ENCODE assay signal across 32 cellular contexts in genomic region chr12:8420506-8420905, GRCh38. TPM values are rescaled to one million over a fixed set of nuclear protein-coding genes. Genes with fewer than 3 reads are reported as not detected.
"Had no signal": no experiment of that assay in that cellular context is flagged by ENCODE, and none has a peak within 500 bp of the region (broad histone marks: within the 10 kb centered on the region; RNA-seq: fewer than 3 reads in every experiment).

No MANE protein-coding gene starts in this region.

- H3K27ac Mint-ChIP-seq: immature natural killer cell, mesothelial cell of epicardium had no signal

- H3K4me1 ChIP-seq: esophagus squamous epithelium, gastrocnemius medialis, heart right ventricle, left lung, lower lobe of right lung had no signal

- ATAC-seq: esophagus mucosa, gastrocnemius medialis, heart right ventricle, left cardiac atrium, left lung, left ventricle myocardium superior, lower lobe of right lung, mucosa of descending colon had no signal

- DNase-seq: dermis blood vessel endothelial cell; dorsolateral prefrontal cortex; effector CD4-positive, alpha-beta T cell; effector memory CD4-positive, alpha-beta T cell; erythroblast; esophagus squamous epithelium; foreskin fibroblast; foreskin melanocyte; gastrocnemius medialis; glutamatergic neuron; head of caudate nucleus; heart right ventricle; hypothalamus; immature natural killer cell; left cardiac atrium; left lung; left ventricle myocardium superior; lower lobe of right lung; mesenchymal stem cell; mucosa of descending colon had no signal

- H3K4me3 ChIP-seq: coronary artery, dorsolateral prefrontal cortex, esophagus squamous epithelium, gastrocnemius medialis, heart right ventricle, left lung, lower lobe of right lung, mucosa of descending colon had no signal

- H3K4me3 Mint-ChIP-seq: immature natural killer cell, mesothelial cell of epicardium had no signal

- H3K27me3 ChIP-seq: dorsolateral prefrontal cortex, esophagus squamous epithelium, gastrocnemius medialis, heart right ventricle, left lung had no signal

- H3K4me1 Mint-ChIP-seq: immature natural killer cell, mesothelial cell of epicardium had no signal

- H3K36me3 Mint-ChIP-seq: immature natural killer cell, mesothelial cell of epicardium had no signal

- H3K36me3 ChIP-seq: esophagus squamous epithelium, gastrocnemius medialis, heart right ventricle, left lung, lower lobe of right lung had no signal

- H3K27ac ChIP-seq: coronary artery, dorsolateral prefrontal cortex, epithelial cell of prostate, esophagus squamous epithelium, gastrocnemius medialis, heart right ventricle, left lung, lower lobe of right lung had no signal

- H3K9me3 ChIP-seq: esophagus squamous epithelium, gastrocnemius medialis, heart right ventricle, left lung, lower lobe of right lung, mucosa of descending colon had no signal

- H3K9me3 Mint-ChIP-seq: immature natural killer cell had no signal

RNA-seq across cellular contexts. Expression of gene CLEC6A, which starts 35.3 kb away (rescaled TPM):
- total RNA-seq: cerebellum, dermis blood vessel endothelial cell, esophagus mucosa, esophagus squamous epithelium, gastrocnemius medialis, glomerular endothelial cell, kidney epithelial cell, left cardiac atrium, left ventricle myocardium superior, lower leg skin, lung microvascular endothelial cell, mesenteric fat pad, mesothelial cell of epicardium, mucosa of descending colon, myocyte had no signal
- polyA plus RNA-seq: heart right ventricle, immature natural killer cell, keratinocyte had no signal
